In the genomic region with DNA sequence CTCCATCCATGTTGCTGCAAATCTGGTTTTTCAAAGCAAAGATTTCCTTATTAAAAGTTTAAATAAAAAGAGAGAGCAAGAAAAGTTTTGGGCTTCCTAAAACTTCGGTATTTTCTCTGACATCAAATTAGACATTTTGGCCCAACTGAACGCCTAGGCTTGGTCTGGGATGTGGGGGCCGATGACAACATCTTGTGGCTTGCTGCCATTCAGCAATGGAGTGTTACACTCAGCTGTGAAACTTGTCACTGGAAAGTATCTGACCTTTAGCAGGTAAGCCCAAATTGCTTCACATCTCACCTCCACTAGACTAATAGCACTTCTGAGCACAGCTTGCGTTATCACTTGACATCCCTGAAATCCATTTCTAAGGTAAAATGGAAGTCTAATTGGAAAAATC, we compare ENCODE assay signal across 33 cellular contexts.
"Had no signal": no experiment of that assay in that cellular context is flagged by ENCODE, and none has a peak within 500 bp of the region (broad histone marks: within the 10 kb centered on the region; RNA-seq: fewer than 3 reads in every experiment).

No MANE protein-coding gene starts in this region.

- H3K36me3 ChIP-seq: SJCRH30, WERI-Rb-1 had no signal

- DNase-seq: activated CD4-positive, alpha-beta T cell treated with anti-CD3 and anti-CD28 coated beads for 1 hour; activated CD4-positive, alpha-beta T cell treated with anti-CD3 and anti-CD28 coated beads, Interleukin-2, amount 10 ng/mL, durations not matched to agents 24 days and 14 days; activated CD4-positive, alpha-beta T cell treated with anti-CD3 and anti-CD28 coated beads, Interleukin-2, amount 50 U/mL, for 4 hours; activated CD4-positive, CD25-positive, alpha-beta regulatory T cell; activated CD8-positive, alpha-beta memory T cell treated with anti-CD3 and anti-CD28 coated beads for 24 hours; activated CD8-positive, alpha-beta memory T cell treated with anti-CD3 and anti-CD28 coated beads, Interleukin-2, amount 10 ng/mL, durations not matched to agents 7 days and 5 days; activated CD8-positive, alpha-beta memory T cell treated with anti-CD3 and anti-CD28 coated beads, Interleukin-2, amount 50 U/mL, for 48 hours; activated gamma-delta T cell; activated naive CD4-positive, alpha-beta T cell treated with Interleukin-2 at 50 U/mL for 16 hours; activated T-cell treated with anti-CD3 and anti-CD28 coated beads, Interleukin-2, amount 50 U/mL, for 48 hours; anterior cingulate cortex; caudate nucleus; MM.1S; MV-4-11; NCI-H1092; NCI-H1417; NCI-H146; NCI-H187; NCI-H2029 treated with DMSO at 0.1 percent for 48 hours; NCI-H2107; NCI-H2171; NCI-H510A; NCI-H526; NCI-H748 treated with DMSO at 0.1 percent for 48 hours; OCI-M1; SHP77; SJCRH30; T1000; WERI-Rb-1 had no signal

- H3K4me1 ChIP-seq: SJCRH30 had no signal

- H3K4me1 Mint-ChIP-seq: activated naive CD4-positive, alpha-beta T cell treated with anti-CD3 and anti-CD28 coated beads, Interleukin-2, amount 50 U/mL, for 24 hours had no signal

- H3K27ac ChIP-seq: KMS-11, SJCRH30, SK-N-MC, WERI-Rb-1 had no signal

- H3K27ac Mint-ChIP-seq: activated CD4-positive, alpha-beta T cell treated with anti-CD3 and anti-CD28 coated beads, Interleukin-2, amount 10 ng/mL, durations not matched to agents 24 days and 14 days; activated CD8-positive, alpha-beta memory T cell treated with anti-CD3 and anti-CD28 coated beads, Interleukin-2, amount 10 ng/mL, durations not matched to agents 7 days and 5 days; activated naive CD4-positive, alpha-beta T cell treated with anti-CD3 and anti-CD28 coated beads, Interleukin-2, amount 50 U/mL, for 24 hours; brain had no signal

- H3K9me3 Mint-ChIP-seq: activated naive CD4-positive, alpha-beta T cell treated with anti-CD3 and anti-CD28 coated beads, Interleukin-2, amount 50 U/mL, for 24 hours; brain had no signal

- H3K27me3 Mint-ChIP-seq: activated CD8-positive, alpha-beta memory T cell treated with anti-CD3 and anti-CD28 coated beads, Interleukin-2, amount 10 ng/mL, durations not matched to agents 7 days and 5 days; activated naive CD4-positive, alpha-beta T cell treated with anti-CD3 and anti-CD28 coated beads, Interleukin-2, amount 50 U/mL, for 24 hours; brain had no signal

- H3K36me3 Mint-ChIP-seq: activated naive CD4-positive, alpha-beta T cell treated with anti-CD3 and anti-CD28 coated beads, Interleukin-2, amount 50 U/mL, for 24 hours; brain had no signal

- ATAC-seq: activated CD8-positive, alpha-beta memory T cell treated with anti-CD3 and anti-CD28 coated beads, Interleukin-2, amount 10 ng/mL, durations not matched to agents 7 days and 5 days had no signal

- H3K4me3 Mint-ChIP-seq: activated CD4-positive, alpha-beta T cell treated with anti-CD3 and anti-CD28 coated beads, Interleukin-2, amount 10 ng/mL, durations not matched to agents 24 days and 14 days; activated CD8-positive, alpha-beta memory T cell treated with anti-CD3 and anti-CD28 coated beads, Interleukin-2, amount 10 ng/mL, durations not matched to agents 7 days and 5 days; activated naive CD4-positive, alpha-beta T cell treated with anti-CD3 and anti-CD28 coated beads, Interleukin-2, amount 50 U/mL, for 24 hours; brain had no signal

- H3K9me3 ChIP-seq: SJCRH30 had no signal

- H3K4me3 ChIP-seq: SJCRH30, SK-N-MC had no signal

- H3K27me3 ChIP-seq: SJCRH30 had no signal
